1 cellular context compared by ENCODE assay signal in genomic region chr3:172140499-172141391, GRCh38.
TF ChIP-seq lines count a peak whose summit lies in the region.

No MANE protein-coding gene starts in this region.

TF ChIP-seq in HEK293, 187 proteins besides CTCF, POLR2A, EP300 and RAD21 (continued from another document and continues in another):
- TF ChIP-seq ZBTB26 (tag by site-specific recombination; optimal IDR thresholded peaks at IDR 0.05) (peak; percentile 21), ZBTB1 (tag by site-specific recombination; IDR thresholded peaks at IDR 0.05) (peak; percentile 78; the same call in 1 of the 2 replicates), ZSCAN4 (tag by site-specific recombination; IDR thresholded peaks at IDR 0.05) (peak; percentile 66), KLF9 (tag by site-specific recombination; IDR thresholded peaks at IDR 0.05; ENCODE audit: low read depth) (0 out of 2 replicates have a peak, but pooled peaks have one; percentile 8), ZNF530 (tag by site-specific recombination; IDR thresholded peaks at IDR 0.05; ENCODE audit: low read depth) (no peak), ZNF423 (tag by site-specific recombination; IDR thresholded peaks at IDR 0.05) (no peak), MYNN (tag by site-specific recombination; IDR thresholded peaks at IDR 0.05; ENCODE audit: borderline replicate concordance) (no peak), ZNF214 (tag by site-specific recombination; IDR thresholded peaks at IDR 0.05; ENCODE audit: borderline replicate concordance) (no peak), ZBTB20 (tag by site-specific recombination; IDR thresholded peaks at IDR 0.05) (peak; percentile 32; the same call in 1 of the 2 replicates), PRDM6 (tag by site-specific recombination; IDR thresholded peaks at IDR 0.05) (peak; percentile 98), ZNF830 (tag by site-specific recombination; IDR thresholded peaks at IDR 0.05; ENCODE audit: low read depth) (no peak), KLF8 (tag by site-specific recombination; IDR thresholded peaks at IDR 0.05) (peak; percentile 82), ZBTB11 (tag by site-specific recombination; conservative IDR thresholded peaks at IDR 0.05; ENCODE audit: low read depth) (no peak), IKZF3 (tag by site-specific recombination; IDR thresholded peaks at IDR 0.05) (peak; percentile 97), SP2 (tag by site-specific recombination; IDR thresholded peaks at IDR 0.05) (peak; percentile 47), ZNF311 (tag by site-specific recombination; IDR thresholded peaks at IDR 0.05; ENCODE audit: borderline replicate concordance) (no peak), ELK4 (IDR thresholded peaks at IDR 0.05; ENCODE audit: borderline replicate concordance, low read depth, low read length) (no peak), ZFP3 (tag by site-specific recombination; IDR thresholded peaks at IDR 0.05; ENCODE audit: low read depth) (no peak), ZNF558 (tag by site-specific recombination; IDR thresholded peaks at IDR 0.05) (no peak; the same call in 1 of the 2 replicates), ZNF10 (tag by site-specific recombination; IDR thresholded peaks at IDR 0.05) (peak; percentile 68; the same call in 1 of the 2 replicates), ZBTB8A (tag by site-specific recombination; IDR thresholded peaks at IDR 0.05) (no peak; the same call in 1 of the 2 replicates), ZNF707 (tag by site-specific recombination; IDR thresholded peaks at IDR 0.05) (no peak), ZNF155 (tag by site-specific recombination; IDR thresholded peaks at IDR 0.05) (no peak), ZNF664 (tag by site-specific recombination; IDR thresholded peaks at IDR 0.05) (no peak), ZNF19 (tag by site-specific recombination; IDR thresholded peaks at IDR 0.05; ENCODE audit: low read depth) (no peak), ZFP69B (tag by site-specific recombination; IDR thresholded peaks at IDR 0.05) (peak; percentile 80), ZNF629 (tag by site-specific recombination; IDR thresholded peaks at IDR 0.05) (peak; percentile 97), ZNF433 (tag by site-specific recombination; IDR thresholded peaks at IDR 0.05; ENCODE audit: low read depth) (no peak), ZEB2 (tag by site-specific recombination; IDR thresholded peaks at IDR 0.05) (peak; percentile 99)
- TF ChIP-seq, protein P1, sequence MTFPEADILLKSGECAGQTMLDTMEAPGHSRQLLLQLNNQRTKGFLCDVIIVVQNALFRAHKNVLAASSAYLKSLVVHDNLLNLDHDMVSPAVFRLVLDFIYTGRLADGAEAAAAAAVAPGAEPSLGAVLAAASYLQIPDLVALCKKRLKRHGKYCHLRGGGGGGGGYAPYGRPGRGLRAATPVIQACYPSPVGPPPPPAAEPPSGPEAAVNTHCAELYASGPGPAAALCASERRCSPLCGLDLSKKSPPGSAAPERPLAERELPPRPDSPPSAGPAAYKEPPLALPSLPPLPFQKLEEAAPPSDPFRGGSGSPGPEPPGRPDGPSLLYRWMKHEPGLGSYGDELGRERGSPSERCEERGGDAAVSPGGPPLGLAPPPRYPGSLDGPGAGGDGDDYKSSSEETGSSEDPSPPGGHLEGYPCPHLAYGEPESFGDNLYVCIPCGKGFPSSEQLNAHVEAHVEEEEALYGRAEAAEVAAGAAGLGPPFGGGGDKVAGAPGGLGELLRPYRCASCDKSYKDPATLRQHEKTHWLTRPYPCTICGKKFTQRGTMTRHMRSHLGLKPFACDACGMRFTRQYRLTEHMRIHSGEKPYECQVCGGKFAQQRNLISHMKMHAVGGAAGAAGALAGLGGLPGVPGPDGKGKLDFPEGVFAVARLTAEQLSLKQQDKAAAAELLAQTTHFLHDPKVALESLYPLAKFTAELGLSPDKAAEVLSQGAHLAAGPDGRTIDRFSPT (tag by site-specific recombination; IDR thresholded peaks at IDR 0.05) = peak; percentile 71
- TF ChIP-seq, protein P2, sequence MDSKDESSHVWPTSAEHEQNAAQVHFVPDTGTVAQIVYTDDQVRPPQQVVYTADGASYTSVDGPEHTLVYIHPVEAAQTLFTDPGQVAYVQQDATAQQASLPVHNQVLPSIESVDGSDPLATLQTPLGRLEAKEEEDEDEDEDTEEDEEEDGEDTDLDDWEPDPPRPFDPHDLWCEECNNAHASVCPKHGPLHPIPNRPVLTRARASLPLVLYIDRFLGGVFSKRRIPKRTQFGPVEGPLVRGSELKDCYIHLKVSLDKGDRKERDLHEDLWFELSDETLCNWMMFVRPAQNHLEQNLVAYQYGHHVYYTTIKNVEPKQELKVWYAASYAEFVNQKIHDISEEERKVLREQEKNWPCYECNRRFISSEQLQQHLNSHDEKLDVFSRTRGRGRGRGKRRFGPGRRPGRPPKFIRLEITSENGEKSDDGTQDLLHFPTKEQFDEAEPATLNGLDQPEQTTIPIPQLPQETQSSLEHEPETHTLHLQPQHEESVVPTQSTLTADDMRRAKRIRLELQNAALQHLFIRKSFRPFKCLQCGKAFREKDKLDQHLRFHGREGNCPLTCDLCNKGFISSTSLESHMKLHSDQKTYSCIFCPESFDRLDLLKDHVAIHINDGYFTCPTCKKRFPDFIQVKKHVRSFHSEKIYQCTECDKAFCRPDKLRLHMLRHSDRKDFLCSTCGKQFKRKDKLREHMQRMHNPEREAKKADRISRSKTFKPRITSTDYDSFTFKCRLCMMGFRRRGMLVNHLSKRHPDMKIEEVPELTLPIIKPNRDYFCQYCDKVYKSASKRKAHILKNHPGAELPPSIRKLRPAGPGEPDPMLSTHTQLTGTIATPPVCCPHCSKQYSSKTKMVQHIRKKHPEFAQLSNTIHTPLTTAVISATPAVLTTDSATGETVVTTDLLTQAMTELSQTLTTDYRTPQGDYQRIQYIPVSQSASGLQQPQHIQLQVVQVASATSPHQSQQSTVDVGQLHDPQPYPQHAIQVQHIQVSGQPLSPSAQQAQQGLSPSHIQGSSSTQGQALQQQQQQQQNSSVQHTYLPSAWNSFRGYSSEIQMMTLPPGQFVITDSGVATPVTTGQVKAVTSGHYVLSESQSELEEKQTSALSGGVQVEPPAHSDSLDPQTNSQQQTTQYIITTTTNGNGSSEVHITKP (tag by site-specific recombination; IDR thresholded peaks at IDR 0.05) = peak; percentile 85
- TF ChIP-seq, protein P3, sequence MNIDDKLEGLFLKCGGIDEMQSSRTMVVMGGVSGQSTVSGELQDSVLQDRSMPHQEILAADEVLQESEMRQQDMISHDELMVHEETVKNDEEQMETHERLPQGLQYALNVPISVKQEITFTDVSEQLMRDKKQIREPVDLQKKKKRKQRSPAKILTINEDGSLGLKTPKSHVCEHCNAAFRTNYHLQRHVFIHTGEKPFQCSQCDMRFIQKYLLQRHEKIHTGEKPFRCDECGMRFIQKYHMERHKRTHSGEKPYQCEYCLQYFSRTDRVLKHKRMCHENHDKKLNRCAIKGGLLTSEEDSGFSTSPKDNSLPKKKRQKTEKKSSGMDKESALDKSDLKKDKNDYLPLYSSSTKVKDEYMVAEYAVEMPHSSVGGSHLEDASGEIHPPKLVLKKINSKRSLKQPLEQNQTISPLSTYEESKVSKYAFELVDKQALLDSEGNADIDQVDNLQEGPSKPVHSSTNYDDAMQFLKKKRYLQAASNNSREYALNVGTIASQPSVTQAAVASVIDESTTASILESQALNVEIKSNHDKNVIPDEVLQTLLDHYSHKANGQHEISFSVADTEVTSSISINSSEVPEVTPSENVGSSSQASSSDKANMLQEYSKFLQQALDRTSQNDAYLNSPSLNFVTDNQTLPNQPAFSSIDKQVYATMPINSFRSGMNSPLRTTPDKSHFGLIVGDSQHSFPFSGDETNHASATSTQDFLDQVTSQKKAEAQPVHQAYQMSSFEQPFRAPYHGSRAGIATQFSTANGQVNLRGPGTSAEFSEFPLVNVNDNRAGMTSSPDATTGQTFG (tag by site-specific recombination; IDR thresholded peaks at IDR 0.05; ENCODE audit: borderline replicate concordance) = no peak
- TF ChIP-seq, protein P4, sequence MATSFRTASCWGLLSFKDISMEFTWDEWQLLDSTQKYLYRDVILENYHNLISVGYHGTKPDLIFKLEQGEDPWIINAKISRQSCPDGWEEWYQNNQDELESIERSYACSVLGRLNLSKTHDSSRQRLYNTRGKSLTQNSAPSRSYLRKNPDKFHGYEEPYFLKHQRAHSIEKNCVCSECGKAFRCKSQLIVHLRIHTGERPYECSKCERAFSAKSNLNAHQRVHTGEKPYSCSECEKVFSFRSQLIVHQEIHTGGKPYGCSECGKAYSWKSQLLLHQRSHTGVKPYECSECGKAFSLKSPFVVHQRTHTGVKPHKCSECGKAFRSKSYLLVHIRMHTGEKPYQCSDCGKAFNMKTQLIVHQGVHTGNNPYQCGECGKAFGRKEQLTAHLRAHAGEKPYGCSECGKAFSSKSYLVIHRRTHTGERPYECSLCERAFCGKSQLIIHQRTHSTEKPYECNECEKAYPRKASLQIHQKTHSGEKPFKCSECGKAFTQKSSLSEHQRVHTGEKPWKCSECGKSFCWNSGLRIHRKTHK (tag by site-specific recombination; IDR thresholded peaks at IDR 0.05) = no peak
- TF ChIP-seq, protein P5, sequence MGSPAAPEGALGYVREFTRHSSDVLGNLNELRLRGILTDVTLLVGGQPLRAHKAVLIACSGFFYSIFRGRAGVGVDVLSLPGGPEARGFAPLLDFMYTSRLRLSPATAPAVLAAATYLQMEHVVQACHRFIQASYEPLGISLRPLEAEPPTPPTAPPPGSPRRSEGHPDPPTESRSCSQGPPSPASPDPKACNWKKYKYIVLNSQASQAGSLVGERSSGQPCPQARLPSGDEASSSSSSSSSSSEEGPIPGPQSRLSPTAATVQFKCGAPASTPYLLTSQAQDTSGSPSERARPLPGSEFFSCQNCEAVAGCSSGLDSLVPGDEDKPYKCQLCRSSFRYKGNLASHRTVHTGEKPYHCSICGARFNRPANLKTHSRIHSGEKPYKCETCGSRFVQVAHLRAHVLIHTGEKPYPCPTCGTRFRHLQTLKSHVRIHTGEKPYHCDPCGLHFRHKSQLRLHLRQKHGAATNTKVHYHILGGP (tag by site-specific recombination; IDR thresholded peaks at IDR 0.05) = no peak
